ENCODE assay signal across 8 cellular contexts in genomic region chr9:72362680-72363139, GRCh38. TPM values are rescaled to one million over a fixed set of nuclear protein-coding genes. Genes with fewer than 3 reads are reported as not detected.
DNase-seq lines count a peak whose midpoint lies in the region; ATAC-seq and TF ChIP-seq lines count a peak whose summit lies in the region.

No MANE protein-coding gene starts in this region.

- no peaks in the 10 kb centered on the region for H3K27me3 Mint-ChIP-seq in activated naive CD8-positive, alpha-beta T cell treated with anti-CD3 and anti-CD28 coated beads, Interleukin-2, amount 50 U/mL, for 24 hours
- H3K27me3 Mint-ChIP-seq in osteocyte (ENCODE audit: unreplicated experiment) (no peaks in the 10 kb centered on the region), type B pancreatic cell (no peaks in the 10 kb centered on the region)

- H3K27me3 ChIP-seq in BLaER1 (no peaks in the 10 kb centered on the region), PC-9 (ENCODE audit: insufficient read depth, low read depth) (no peaks in the 10 kb centered on the region)

- H3K79me2 ChIP-seq in PC-9 (ENCODE audit: low read depth) = peaks cover 72% of the 10 kb centered on the region

- H3K9me3 ChIP-seq in BLaER1 (no peaks in the 10 kb centered on the region), PC-9 (ENCODE audit: insufficient read depth, low read depth) (no peaks in the 10 kb centered on the region)

- TF ChIP-seq CTCF in PC-9 (conservative IDR thresholded peaks at IDR 0.05) (no peak), osteocyte (IDR thresholded peaks at IDR 0.05) (no peak), type B pancreatic cell (conservative IDR thresholded peaks at IDR 0.05) (no peak)

- H3K36me3 ChIP-seq in BLaER1 (peaks cover 50% of the 10 kb centered on the region), PC-9 (ENCODE audit: low read depth) (peaks cover 62% of the 10 kb centered on the region)

- H3K27ac Mint-ChIP-seq in activated naive CD8-positive, alpha-beta T cell treated with anti-CD3 and anti-CD28 coated beads, Interleukin-2, amount 50 U/mL, for 24 hours = peak overlapping the region; percentile 89
- H3K27ac Mint-ChIP-seq in osteocyte (ENCODE audit: unreplicated experiment) (peak overlapping the region; percentile 99), type B pancreatic cell (peak overlapping the region; percentile 90)

- ATAC-seq in GM18907 (IDR thresholded peaks at IDR 0.05; ENCODE audit: unreplicated experiment) (peak; percentile 26), HG03354 (IDR thresholded peaks at IDR 0.05; ENCODE audit: poor library complexity, severe bottlenecking, unreplicated experiment) (peak; percentile 28), Right ventricle myocardium inferior (peak; percentile 32)
- peak; percentile 49 for ATAC-seq in activated naive CD8-positive, alpha-beta T cell treated with anti-CD3 and anti-CD28 coated beads, Interleukin-2, amount 50 U/mL, for 24 hours

- peaks cover 60% of the 10 kb centered on the region for H3K4me1 Mint-ChIP-seq in activated naive CD8-positive, alpha-beta T cell treated with anti-CD3 and anti-CD28 coated beads, Interleukin-2, amount 50 U/mL, for 24 hours
- H3K4me1 Mint-ChIP-seq in osteocyte (ENCODE audit: unreplicated experiment) (peaks cover 53% of the 10 kb centered on the region), type B pancreatic cell (ENCODE audit: unreplicated experiment) (peaks cover 37% of the 10 kb centered on the region)

- no TSS peak for BruUV-seq in PC-9 (replicated peaks; lab: Mats Ljungman, UMichigan)

- peaks cover 46% of the 10 kb centered on the region for H3K36me3 Mint-ChIP-seq in activated naive CD8-positive, alpha-beta T cell treated with anti-CD3 and anti-CD28 coated beads, Interleukin-2, amount 50 U/mL, for 24 hours (ENCODE audit: low read depth)
- peaks cover 43% of the 10 kb centered on the region for H3K36me3 Mint-ChIP-seq in osteocyte (ENCODE audit: unreplicated experiment)
- H3K36me3 Mint-ChIP-seq in type B pancreatic cell = peaks cover 31% of the 10 kb centered on the region

- peak overlapping the region; percentile 99 for H3K9ac ChIP-seq in BLaER1

- peaks cover 47% of the 10 kb centered on the region for H3K4me1 ChIP-seq in BLaER1
- peaks cover 58% of the 10 kb centered on the region for H3K4me1 ChIP-seq in PC-9 (replicated peaks; ENCODE audit: insufficient read depth)

- peak overlapping the region; percentile 89 for H3K4me3 ChIP-seq in BLaER1
- H3K4me3 ChIP-seq in PC-9 = peak overlapping the region; percentile 96

- H3K27ac ChIP-seq in BLaER1 (peak overlapping the region; percentile 98; the same call in 1 of the 2 replicates), PC-9 (peak overlapping the region; percentile 100)

- peaks cover 63% of the 10 kb centered on the region for H4K20me1 ChIP-seq in BLaER1
- H4K20me1 ChIP-seq in PC-9 (ENCODE audit: insufficient read depth) = peaks cover 60% of the 10 kb centered on the region

- peak overlapping the region; percentile 85 for H3K4me3 Mint-ChIP-seq in activated naive CD8-positive, alpha-beta T cell treated with anti-CD3 and anti-CD28 coated beads, Interleukin-2, amount 50 U/mL, for 24 hours
- H3K4me3 Mint-ChIP-seq in osteocyte (ENCODE audit: unreplicated experiment) (peak overlapping the region; percentile 95), type B pancreatic cell (peak overlapping the region; percentile 91)

- H3K9me3 Mint-ChIP-seq in activated naive CD8-positive, alpha-beta T cell treated with anti-CD3 and anti-CD28 coated beads, Interleukin-2, amount 50 U/mL, for 24 hours = no peaks in the 10 kb centered on the region
- no peaks in the 10 kb centered on the region for H3K9me3 Mint-ChIP-seq in osteocyte (ENCODE audit: unreplicated experiment)
- no peaks in the 10 kb centered on the region for H3K9me3 Mint-ChIP-seq in type B pancreatic cell

- POLR2A ChIA-PET in PC-9 (lab: Charles Lee; ENCODE audit: unreplicated experiment) = interaction anchor here (0.5 to 1.5 kb wide), 16 partner anchors 14 to 676 kb away, joined by 3 to 14 read pairs (median 5); no protein-coding TSS in a partner anchor

- H2AFZ ChIP-seq in PC-9 = no peak overlapping the region

- no peaks in the 10 kb centered on the region for H3K9me2 ChIP-seq in PC-9 (ENCODE audit: insufficient read depth)

- peaks cover 37% of the 10 kb centered on the region for H3F3A ChIP-seq in PC-9 (ENCODE audit: insufficient read depth, low read depth)

- DNase-seq in PC-9 (peak in 1 of 2 experiments; percentile 58), Right ventricle myocardium inferior (ENCODE audit: missing footprints) (no peak), osteocyte (ENCODE audit: extremely low spot score, unreplicated experiment) (no peak), type B pancreatic cell (ENCODE audit: extremely low spot score, unreplicated experiment) (no peak)
- DNase-seq in activated naive CD8-positive, alpha-beta T cell treated with anti-CD3 and anti-CD28 coated beads, Interleukin-2, amount 50 U/mL, for 24 hours = peak; percentile 42

- CTCF ChIA-PET in PC-9 (lab: Charles Lee) = interaction anchor here (0.8 kb wide), 1 partner anchor 179 kb away, joined by 5 read pairs; no protein-coding TSS in a partner anchor

- H3K4me2 ChIP-seq in BLaER1 = peak overlapping the region; percentile 94
- H3K4me2 ChIP-seq in PC-9 = peak overlapping the region; percentile 99

- intact Hi-C loops in PC-9 (cut with micrococcal nuclease; ENCODE audit: unreplicated experiment) (loop anchor here (2.0 to 5.0 kb wide), 3 partner anchors 48 to 460 kb away; no protein-coding TSS in a partner anchor), Right ventricle myocardium inferior (cut with DNase I) (no loop called here)

RNA-seq across cellular contexts. Expression of gene ZFAND5, which starts 2.3 kb away (rescaled TPM):
- total RNA-seq in PC-9 (2021) (217 and 227 TPM in 2 replicates), Right ventricle myocardium inferior (174 TPM), osteocyte (208 and 233 TPM in 2 replicates), type B pancreatic cell (ENCODE audit: low replicate concordance) (175 and 203 TPM in 2 replicates)
